Comparison of ENCODE assay signal across 33 cellular contexts in genomic region chr9:137882506-137882821, GRCh38. TPM values are rescaled to one million over a fixed set of nuclear protein-coding genes. Genes with fewer than 3 reads are reported as not detected.
"Had no signal": no experiment of that assay in that cellular context is flagged by ENCODE, and none has a peak within 500 bp of the region (broad histone marks: within the 10 kb centered on the region; RNA-seq: fewer than 3 reads in every experiment).

No MANE protein-coding gene starts in this region.

- H3K27ac ChIP-seq: adrenal gland, body of pancreas, brain microvascular endothelial cell, breast epithelium had no signal

- H3K27me3 ChIP-seq: brain microvascular endothelial cell had no signal

- H3K36me3 ChIP-seq: adrenal gland, brain microvascular endothelial cell, breast epithelium had no signal

- DNase-seq: activated B cell treated with CpG ODN at 0.5 μM for 24 hours; activated CD4-positive, alpha-beta memory T cell treated with anti-CD3 and anti-CD28 coated beads for 36 hours; activated CD4-positive, alpha-beta T cell treated with anti-CD3 and anti-CD28 coated beads for 4 hours; activated CD4-positive, alpha-beta T cell treated with anti-CD3 and anti-CD28 coated beads, Interleukin-2, amount 10 ng/mL, durations not matched to agents 24 days and 14 days; activated CD4-positive, alpha-beta T cell treated with anti-CD3 and anti-CD28 coated beads, Interleukin-2, amount 50 U/mL, for 1 hour; activated CD4-positive, alpha-beta T cell treated with anti-CD3 and anti-CD28 coated beads, Interleukin-2, amount 50 U/mL, for 4 hours; activated CD4-positive, CD25-positive, alpha-beta regulatory T cell treated with anti-CD3 and anti-CD28 coated beads, Interleukin-2, amount 50 U/mL, for 72 hours; activated CD8-positive, alpha-beta memory T cell treated with anti-CD3 and anti-CD28 coated beads, Interleukin-2, amount 50 U/mL, for 4 hours; activated CD8-positive, alpha-beta T cell treated with anti-CD3 and anti-CD28 coated beads for 36 hours; activated effector memory CD4-positive, alpha-beta T cell treated with anti-CD3 and anti-CD28 coated beads, Interleukin-2, amount 50 U/mL, for 16 hours; activated gamma-delta T cell treated with Interleukin-2 at 50 U/mL for 16 hours; activated naive CD4-positive, alpha-beta T cell; activated naive CD4-positive, alpha-beta T cell treated with anti-CD3 and anti-CD28 coated beads for 36 hours; activated naive CD4-positive, alpha-beta T cell treated with anti-CD3 and anti-CD28 coated beads, Interleukin-2, amount 50 U/mL, for 16 hours; activated naive CD8-positive, alpha-beta T cell treated with anti-CD3 and anti-CD28 coated beads for 36 hours; activated T-cell treated with anti-CD3 and anti-CD28 coated beads for 4 hours; activated T-cell treated with anti-CD3 and anti-CD28 coated beads, Interleukin-2, amount 50 U/mL, for 1 hour; activated T-cell treated with anti-CD3 and anti-CD28 coated beads, Interleukin-2, amount 50 U/mL, for 4 hours; activated T-cell treated with anti-CD3 and anti-CD28 coated beads, Interleukin-2, amount 50 U/mL, for 72 hours; amniotic stem cell; aorta; brain microvascular endothelial cell; central memory CD4-positive, alpha-beta T cell; T-helper 1 cell; T-helper 2 cell; T-helper 9 cell had no signal

- H3K4me3 ChIP-seq: adrenal gland, body of pancreas, breast epithelium had no signal

- H3K9me3 ChIP-seq: adrenal gland, body of pancreas, breast epithelium had no signal

- ATAC-seq: activated CD8-positive, alpha-beta T cell treated with anti-CD3 and anti-CD28 coated beads for 36 hours; activated naive CD4-positive, alpha-beta T cell treated with anti-CD3 and anti-CD28 coated beads, Interleukin-2, amount 50 U/mL, for 72 hours; activated T-cell treated with anti-CD3 and anti-CD28 coated beads, Interleukin-2, amount 50 U/mL, for 4 hours; activated T-cell treated with anti-CD3 and anti-CD28 coated beads, Interleukin-2, amount 50 U/mL, for 72 hours; activated T-helper 17 cell treated with anti-CD3 and anti-CD28 coated beads, Interleukin-2, amount 50 U/mL, for 72 hours; body of pancreas had no signal

RNA-seq across cellular contexts. Expression of gene CACNA1B, which starts 4.9 kb away (rescaled TPM):
- total RNA-seq: activated CD4-positive, alpha-beta T cell treated with anti-CD3 and anti-CD28 coated beads, Interleukin-2, amount 10 ng/mL, durations not matched to agents 24 days and 14 days; activated CD8-positive, alpha-beta memory T cell treated with anti-CD3 and anti-CD28 coated beads for 36 hours; activated CD8-positive, alpha-beta T cell treated with anti-CD3 and anti-CD28 coated beads for 36 hours; activated naive CD8-positive, alpha-beta T cell treated with anti-CD3 and anti-CD28 coated beads for 36 hours; activated T-helper 1 cell treated with anti-CD3 and anti-CD28 coated beads, Interleukin-12 subunit alpha, Interleukin-12 subunit beta, Interleukin-2, Interleukin-4 antibody, amounts not matched to agents 30 ng/mL and 10 ng/mL and 1 ng/mL, durations not matched to agents 14 hours and 24 hours and 36 hours had no signal
